21 cellular contexts compared by ENCODE assay signal in genomic region chr19:17101686-17102628, GRCh38. TPM values are rescaled to one million over a fixed set of nuclear protein-coding genes. Genes with fewer than 3 reads are reported as not detected.
DNase-seq lines count a peak whose midpoint lies in the region; ATAC-seq, FAIRE-seq and TF ChIP-seq lines count a peak whose summit lies in the region.
"Had no signal": no experiment of that assay in that cellular context is flagged by ENCODE, and none has a peak within 500 bp of the region (broad histone marks: within the 10 kb centered on the region; RNA-seq: fewer than 3 reads in every experiment).

No MANE protein-coding gene starts in this region.

- no peak overlapping the region for H3K56ac ChIP-seq in H1 (replicated peaks; ENCODE audit: insufficient read length, low read depth, low read length)

- peaks cover 42% of the 10 kb centered on the region for H3K36me3 ChIP-seq in OCI-LY1 (ENCODE audit: insufficient read depth, low read length)
- H3K36me3 ChIP-seq in H1 (ENCODE audit: control insufficient read depth in 2 of 4, insufficient read depth in 4 of 4, low read length in 3 of 4), result peaks cover 6 to 19% (median 9%) of the 10 kb centered on the region in 4 experiments; a peak in 7 of 8 replicates
- H3K36me3 ChIP-seq in osteoblast (ENCODE audit: insufficient read depth, low read length), result peaks cover 37% of the 10 kb centered on the region

- no peak overlapping the region for H3K4ac ChIP-seq in H1 (replicated peaks; ENCODE audit: insufficient read length, low read depth, low read length)

- H2AFZ ChIP-seq in OCI-LY1 (ENCODE audit: low read length) (no peak overlapping the region), H1 (ENCODE audit: low read length) (no peak overlapping the region), osteoblast (ENCODE audit: low read length) (no peak overlapping the region)

- no peak overlapping the region for H3K14ac ChIP-seq in H1 (ENCODE audit: insufficient read length)

- WGBS in H1 (ENCODE audit: extremely low coverage in 1 of 2, insufficient coverage in 1 of 2, insufficient read length in 1 of 2, insufficient replicate concordance in 2 of 2, low coverage in 1 of 2, low lambda C conversion rate in 2 of 2, missing lambda C conversion rate in 1 of 2), 2 experiments, result 94% methylated on average over 58 of the region's 59 CpGs; no CpG with 5 or more reads in 1 of the 2 experiments

- H3K9ac ChIP-seq in OCI-LY1 (ENCODE audit: low read length), result no peak overlapping the region
- H3K9ac ChIP-seq in H1 (replicated peaks in 1 of 4; ENCODE audit: extremely low read depth in 1 of 4, low read depth in 3 of 4, low read length in 3 of 4), result no peak overlapping the region
- H3K9ac ChIP-seq: KMS-11 had no signal

- H2BK5ac ChIP-seq in H1 (ENCODE audit: low read depth, low read length), result no peak overlapping the region; the same call in 1 of the 2 replicates

- peaks cover 13% of the 10 kb centered on the region for H3K79me1 ChIP-seq in H1 (ENCODE audit: low read depth, low read length)

- no peaks in the 10 kb centered on the region for H3K9me2 ChIP-seq in OCI-LY1 (ENCODE audit: low read depth, low read length)

- H3K23ac ChIP-seq in H1 (ENCODE audit: insufficient read length), result no peak overlapping the region

- peak overlapping the region; percentile 71; the same call in 1 of the 2 replicates for H4K8ac ChIP-seq in H1 (ENCODE audit: extremely low read depth, insufficient read depth, low read length)

- H3K27ac ChIP-seq in OCI-LY1 (ENCODE audit: low read depth, low read length, poor library complexity, severe bottlenecking), result peak overlapping the region; percentile 2
- no peak overlapping the region for H3K27ac ChIP-seq in H1 (ENCODE audit: low read depth, low read length)
- H3K27ac ChIP-seq in osteoblast (ENCODE audit: low read depth, low read length), result no peak overlapping the region
- H3K27ac ChIP-seq: KMS-11, SK-N-MC had no signal

- TF ChIP-seq RAD21 in H1 (IDR thresholded peaks at IDR 0.05 in 1 of 2, conservative IDR thresholded peaks at IDR 0.05 in 1 of 2; ENCODE audit: low read depth in 2 of 2, low read length in 2 of 2), result no peak

- no peak overlapping the region for H4K5ac ChIP-seq in H1 (ENCODE audit: insufficient read length, low read depth, low read length)

- CTCF ChIA-PET in H1 (lab: Charles Lee; ENCODE audit: partially characterized antibody), result interaction anchor here (0.6 to 1.9 kb wide), 11 partner anchors 8 to 97 kb away, joined by 3 to 8 read pairs (median 3); no protein-coding TSS in a partner anchor

- H3K79me2 ChIP-seq in OCI-LY1 (ENCODE audit: insufficient read depth, low read length), result peaks cover 8% of the 10 kb centered on the region; the same call in 1 of the 2 replicates
- H3K79me2 ChIP-seq in H1 (ENCODE audit: control insufficient read depth in 1 of 2, insufficient read depth in 2 of 2, low read length in 2 of 2), result peaks cover 0 to 13% of the 10 kb centered on the region in 2 experiments; a peak in 1 of 4 replicates
- peaks cover 94% of the 10 kb centered on the region for H3K79me2 ChIP-seq in osteoblast (ENCODE audit: insufficient read depth, low read length)

- H3K4me2 ChIP-seq in OCI-LY1 (ENCODE audit: low read length) (peak overlapping the region; percentile 2; the same call in 1 of the 2 replicates), H1 (ENCODE audit: insufficient read depth in 1 of 2, low read depth in 2 of 2, low read length in 2 of 2) (no peak overlapping the region), osteoblast (ENCODE audit: insufficient read depth, low read length) (no peak overlapping the region)
- H3K4me2 ChIP-seq: KMS-11 had no signal

- TF ChIP-seq CTCF in OCI-LY1 (IDR thresholded peaks at IDR 0.05; ENCODE audit: low read length), result no peak
- no peak for TF ChIP-seq CTCF in H1 (IDR thresholded peaks at IDR 0.05; ENCODE audit: control extremely low read depth in 1 of 3, insufficient read depth in 1 of 3, low read depth in 1 of 3, low read length in 3 of 3)
- no peak for TF ChIP-seq CTCF in osteoblast (IDR thresholded peaks at IDR 0.05; ENCODE audit: extremely low read depth, low read depth, low read length)

- no peak overlapping the region for H2BK15ac ChIP-seq in H1 (ENCODE audit: low read length)

- no peaks in the 10 kb centered on the region for H4K20me1 ChIP-seq in OCI-LY1 (ENCODE audit: insufficient read depth, low read length)
- H4K20me1 ChIP-seq in H1 (replicated peaks in 1 of 2; ENCODE audit: control insufficient read depth in 1 of 2, insufficient read depth in 2 of 2, low read length in 2 of 2), result peaks cover 2 to 4% of the 10 kb centered on the region in 2 experiments
- H4K20me1 ChIP-seq in osteoblast (ENCODE audit: insufficient read depth, low read length), result peaks cover 24% of the 10 kb centered on the region

- H2BK120ac ChIP-seq in H1 (replicated peaks; ENCODE audit: low read depth, low read length), result no peak overlapping the region

- no peak for TF ChIP-seq EP300 in H1 (IDR thresholded peaks at IDR 0.05; ENCODE audit: borderline replicate concordance in 1 of 2, low read depth in 2 of 2, low read length in 2 of 2)

- ATAC-seq in GM19397 (IDR thresholded peaks at IDR 0.05; ENCODE audit: unreplicated experiment) (no peak), HG03571 (IDR thresholded peaks at IDR 0.05; ENCODE audit: unreplicated experiment) (no peak)
- ATAC-seq: Panc1, Right ventricle myocardium inferior had no signal

- POLR2A ChIA-PET in H1 (lab: Charles Lee; ENCODE audit: partially characterized antibody), result no interaction called here

- peaks cover 51% of the 10 kb centered on the region for H3K4me1 ChIP-seq in OCI-LY1 (ENCODE audit: insufficient read depth, low read length, severe bottlenecking)
- 0 out of 7 replicates have a peak, but pooled peaks cover 0 to 2% (median 0%) of the 10 kb centered on the region in 4 experiments for H3K4me1 ChIP-seq in H1 (replicated peaks in 1 of 4; ENCODE audit: control insufficient read depth in 3 of 4, insufficient read depth in 4 of 4, low read length in 3 of 4)
- peaks cover 7% of the 10 kb centered on the region for H3K4me1 ChIP-seq in osteoblast (ENCODE audit: insufficient read depth, low read length)

- no peak overlapping the region for H3K18ac ChIP-seq in H1 (ENCODE audit: extremely low read depth, low read length)

- H2BK12ac ChIP-seq in H1 (ENCODE audit: low read depth, low read length), result no peak overlapping the region

- H4K91ac ChIP-seq in H1 (replicated peaks; ENCODE audit: insufficient read length, low read length), result no peak overlapping the region

- FAIRE-seq in GM12892 (lab: Jason Lieb, UNC) (no peak), H1 (lab: Jason Lieb, UNC) (no peak), frontal cortex (lab: Jason Lieb, UNC) (no peak)

- H3K9me3 ChIP-seq in OCI-LY1 (ENCODE audit: low read length) (no peaks in the 10 kb centered on the region), H1 (ENCODE audit: insufficient read depth in 2 of 2, low read depth in 1 of 2, low read length in 1 of 2) (peaks cover 9 to 10% of the 10 kb centered on the region in 2 experiments), osteoblast (ENCODE audit: low read depth, low read length) (no peaks in the 10 kb centered on the region)

- H3K4me3 ChIP-seq in OCI-LY1 (ENCODE audit: low read depth, low read length, poor library complexity, severe bottlenecking), result no peak overlapping the region
- no peak overlapping the region for H3K4me3 ChIP-seq in H1 (ENCODE audit: extremely low read depth in 1 of 4, insufficient read depth in 2 of 4, low read depth in 3 of 4, low read length in 4 of 4)
- no peak overlapping the region for H3K4me3 ChIP-seq in osteoblast (ENCODE audit: insufficient read depth, low read length)
- H3K4me3 ChIP-seq: SK-N-MC had no signal

- no peaks in the 10 kb centered on the region for H3K23me2 ChIP-seq in H1 (ENCODE audit: low read depth, low read length)

- no peaks in the 10 kb centered on the region for H3K27me3 ChIP-seq in OCI-LY1 (ENCODE audit: insufficient read depth, low read length)
- no peaks in the 10 kb centered on the region for H3K27me3 ChIP-seq in H1 (replicated peaks in 1 of 4; ENCODE audit: control insufficient read depth in 3 of 4, extremely low read depth in 1 of 4, insufficient read depth in 3 of 4, low read length in 3 of 4)
- no peaks in the 10 kb centered on the region for H3K27me3 ChIP-seq in osteoblast (ENCODE audit: insufficient read depth, low read length)

- H3F3A ChIP-seq in OCI-LY1 (ENCODE audit: insufficient read depth, low read length), result no peaks in the 10 kb centered on the region

- TF ChIP-seq POLR2A in GM12892 (IDR thresholded peaks at IDR 0.05; ENCODE audit: low read depth, low read length), result peak; percentile 23; the same call in 1 of the 2 replicates
- TF ChIP-seq POLR2A in H1 (IDR thresholded peaks at IDR 0.05; ENCODE audit: control extremely low read depth in 1 of 2, low read depth in 2 of 2, low read length in 2 of 2), result no peak

- no peak overlapping the region for H2BK20ac ChIP-seq in H1 (ENCODE audit: low read length)

- DNase-seq in GM12892 (ENCODE audit: insufficient read length), result no peak
- DNase-seq in H1 (ENCODE audit: low read depth in 1 of 2, low spot score in 2 of 2), result no peak
- DNase-seq in osteoblast (ENCODE audit: insufficient read length, low spot score, missing footprints), result peak; percentile 32
- DNase-seq in dedifferentiated amniotic fluid mesenchymal stem cell (ENCODE audit: extremely low spot score), result no peak
- no peak for DNase-seq in frontal cortex (ENCODE audit: low spot score in 2 of 2)
- DNase-seq: AML-193; CD4-positive, alpha-beta T cell; DMS79; HCEC 1CT; NCI-H1048; NCI-H1436 treated with DMSO at 0.1 percent for 48 hours; NCI-H2029 treated with DMSO at 0.1 percent for 48 hours; NCI-H510A; NCI-H774 had no signal

- no peak overlapping the region for H2AK5ac ChIP-seq in H1 (ENCODE audit: low read depth, low read length)

RNA-seq across cellular contexts. Expression of gene MYO9B, which starts 26.4 kb away (rescaled TPM):
- polyA plus RNA-seq in GM12892 (2012; ENCODE audit: missing spikeins), result 126 TPM
- 76.8 and 77.1 TPM in 2 replicates for total RNA-seq in H1 (2021; fragmentation: NEBNext Ultra II Directional; extraction: Animal tissue kit (Norgen Biotek cat#: 25700))
- polyA plus RNA-seq in H1 (2011; rRNA removed), result 27.6 and 40.0 TPM in 2 replicates
- 26.7 TPM for polyA plus RNA-seq in H1 (2011; cell fraction: cytosol; rRNA removed)
- 102 TPM for polyA plus RNA-seq in H1 (2011; cell fraction: nucleus; rRNA removed)
- 43.2 to 61.2 TPM (median 54.2 TPM) in 4 replicates for polyA plus RNA-seq in H1 (2012, experiment 1 of 2)
- polyA plus RNA-seq in H1 (2012, experiment 2 of 2), result 37.9 TPM
- polyA plus RNA-seq in H1 (2013, experiment 1 of 2), result 33.9 TPM
- polyA plus RNA-seq in H1 (2013, experiment 2 of 2), result 30.2 TPM
- polyA minus RNA-seq in H1 (2011; rRNA and poly(A)+ RNA removed), result 51.3 and 52.3 TPM in 2 replicates
- polyA minus RNA-seq in H1 (2011; cell fraction: cytosol; rRNA and poly(A)+ RNA removed), result 53.7 TPM
- 45.4 TPM for polyA minus RNA-seq in H1 (2011; cell fraction: nucleus; rRNA and poly(A)+ RNA removed)
- total RNA-seq in osteoblast (86.9 and 96.6 TPM in 2 replicates), frontal cortex (21.2 TPM)

RNA-seq across cellular contexts. Expression of gene HAUS8, which starts 26.7 kb away (rescaled TPM):
- polyA plus RNA-seq in GM12892 (2012; ENCODE audit: missing spikeins), result 16.3 TPM
- total RNA-seq in H1 (2021; fragmentation: NEBNext Ultra II Directional; extraction: Animal tissue kit (Norgen Biotek cat#: 25700)), result 23.2 and 23.5 TPM in 2 replicates
- polyA plus RNA-seq in H1 (2011; rRNA removed), result 18.4 and 18.9 TPM in 2 replicates
- 20.5 TPM for polyA plus RNA-seq in H1 (2011; cell fraction: cytosol; rRNA removed)
- polyA plus RNA-seq in H1 (2011; cell fraction: nucleus; rRNA removed), result 27.7 TPM
- polyA plus RNA-seq in H1 (2012, experiment 1 of 2), result 19.8 to 25.4 TPM (median 24.1 TPM) in 4 replicates
- 10.9 TPM for polyA plus RNA-seq in H1 (2012, experiment 2 of 2)
- 23.0 TPM for polyA plus RNA-seq in H1 (2013, experiment 1 of 2)
- 24.3 TPM for polyA plus RNA-seq in H1 (2013, experiment 2 of 2)
- 9.2 and 17.3 TPM in 2 replicates for polyA minus RNA-seq in H1 (2011; rRNA and poly(A)+ RNA removed)
- 8.3 TPM for polyA minus RNA-seq in H1 (2011; cell fraction: cytosol; rRNA and poly(A)+ RNA removed)
- polyA minus RNA-seq in H1 (2011; cell fraction: nucleus; rRNA and poly(A)+ RNA removed), result 11.8 TPM
- 1.8 and 2.1 TPM in 2 replicates for total RNA-seq in osteoblast
- 2.0 TPM for total RNA-seq in frontal cortex
